ENCODE assay signal across 1 cellular context in the genomic region with DNA sequence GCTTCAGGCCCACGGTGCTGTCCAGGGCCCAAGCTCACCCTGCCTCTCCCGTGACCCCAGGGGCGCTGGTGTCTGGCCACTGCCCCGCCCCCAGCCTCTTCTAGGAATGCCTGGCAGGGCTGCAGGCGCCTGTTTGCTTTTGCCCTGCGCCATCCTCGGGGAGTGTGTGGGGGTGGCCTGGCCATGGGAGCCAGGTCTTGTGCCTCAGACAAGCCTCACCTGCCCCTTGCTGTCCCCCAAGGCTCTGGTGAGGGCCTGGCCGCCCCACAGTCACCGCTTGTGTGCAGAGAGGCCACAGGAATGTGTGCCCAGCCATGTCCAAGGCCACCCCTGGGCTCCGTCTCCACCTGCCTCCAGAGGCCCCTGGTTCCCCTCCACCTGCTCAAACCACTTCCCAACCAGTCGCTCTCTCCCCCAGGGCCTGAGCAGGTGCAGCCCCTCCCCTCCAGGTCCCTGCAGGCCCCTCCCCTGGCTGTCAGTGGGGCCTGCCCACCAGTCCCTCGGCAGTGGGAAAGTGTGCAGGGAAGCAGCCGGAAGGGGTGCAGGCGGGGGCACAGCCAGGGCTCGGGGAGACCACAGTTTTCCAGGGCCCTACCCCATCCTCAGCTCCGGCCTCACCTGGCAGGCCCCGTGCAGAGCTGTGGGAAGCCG.
TF ChIP-seq lines count a peak whose summit lies in the region.

No MANE protein-coding gene starts in this region.

TF ChIP-seq in IMR-90, 13 proteins besides CTCF, POLR2A, EP300 and RAD21 (continued from another document):
- TF ChIP-seq SMC3 (IDR thresholded peaks at IDR 0.05; ENCODE audit: low read depth, low read length), result no peak
- no peak for TF ChIP-seq BHLHE40 (IDR thresholded peaks at IDR 0.05; ENCODE audit: low read depth, low read length)
- no peak for TF ChIP-seq CHD1 (IDR thresholded peaks at IDR 0.05; ENCODE audit: low read depth, low read length)
- TF ChIP-seq FOS (IDR thresholded peaks at IDR 0.05; ENCODE audit: low read depth, low read length), result no peak
- no peak for TF ChIP-seq MAZ (IDR thresholded peaks at IDR 0.05; ENCODE audit: borderline replicate concordance, low read depth, low read length)
- no peak for TF ChIP-seq MXI1 (IDR thresholded peaks at IDR 0.05; ENCODE audit: borderline replicate concordance, low read depth, low read length)
- TF ChIP-seq, protein P1, sequence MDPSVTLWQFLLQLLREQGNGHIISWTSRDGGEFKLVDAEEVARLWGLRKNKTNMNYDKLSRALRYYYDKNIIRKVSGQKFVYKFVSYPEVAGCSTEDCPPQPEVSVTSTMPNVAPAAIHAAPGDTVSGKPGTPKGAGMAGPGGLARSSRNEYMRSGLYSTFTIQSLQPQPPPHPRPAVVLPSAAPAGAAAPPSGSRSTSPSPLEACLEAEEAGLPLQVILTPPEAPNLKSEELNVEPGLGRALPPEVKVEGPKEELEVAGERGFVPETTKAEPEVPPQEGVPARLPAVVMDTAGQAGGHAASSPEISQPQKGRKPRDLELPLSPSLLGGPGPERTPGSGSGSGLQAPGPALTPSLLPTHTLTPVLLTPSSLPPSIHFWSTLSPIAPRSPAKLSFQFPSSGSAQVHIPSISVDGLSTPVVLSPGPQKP (IDR thresholded peaks at IDR 0.05; ENCODE audit: borderline replicate concordance, low read depth, low read length), result no peak
